ENCODE assay signal across 25 cellular contexts in the genomic region with DNA sequence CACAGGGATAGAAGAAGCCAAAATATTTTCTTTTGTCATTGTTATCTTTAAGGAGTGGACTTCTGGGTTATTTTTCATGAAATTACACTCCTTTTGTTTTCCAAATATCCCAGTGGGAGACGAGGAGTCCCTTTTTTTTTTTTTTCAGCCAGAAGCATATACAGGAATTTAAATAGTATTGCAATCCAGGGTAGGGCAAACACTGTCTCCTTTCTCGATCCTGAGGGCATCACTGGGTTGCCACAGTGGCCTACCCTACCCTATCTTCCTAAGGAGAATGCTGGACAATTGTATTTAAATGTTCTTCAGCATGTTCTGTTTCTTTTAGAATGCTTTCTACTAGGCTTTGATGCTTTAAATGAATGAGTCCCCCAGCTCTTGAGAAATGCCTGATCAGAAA.
"Had no signal": no experiment of that assay in that cellular context is flagged by ENCODE, and none has a peak within 500 bp of the region (broad histone marks: within the 10 kb centered on the region; RNA-seq: fewer than 3 reads in every experiment).

No MANE protein-coding gene starts in this region.

- H3K27me3 Mint-ChIP-seq: activated B cell treated with CpG ODN at 0.5 μM for 24 hours; activated CD4-positive, alpha-beta T cell treated with anti-CD3 and anti-CD28 coated beads, Interleukin-2, amount 10 ng/mL, durations not matched to agents 24 days and 14 days; activated CD8-positive, alpha-beta memory T cell treated with anti-CD3 and anti-CD28 coated beads, Interleukin-2, amount 10 ng/mL, durations not matched to agents 7 days and 5 days; activated naive CD8-positive, alpha-beta T cell; activated T-cell treated with anti-CD3 and anti-CD28 coated beads, Interleukin-2, amount 50 U/mL, for 24 hours; brain had no signal

- H3K4me1 ChIP-seq: Peyer's patch, SJCRH30 had no signal

- H3K9me3 ChIP-seq: Peyer's patch, SJCRH30 had no signal

- H3K36me3 Mint-ChIP-seq: activated CD8-positive, alpha-beta memory T cell treated with anti-CD3 and anti-CD28 coated beads, Interleukin-2, amount 10 ng/mL, durations not matched to agents 7 days and 5 days had no signal

- H3K4me3 ChIP-seq: Peyer's patch, SJCRH30 had no signal

- H3K27ac Mint-ChIP-seq: activated B cell treated with CpG ODN at 0.5 μM for 24 hours; activated CD4-positive, alpha-beta T cell treated with anti-CD3 and anti-CD28 coated beads, Interleukin-2, amount 10 ng/mL, durations not matched to agents 24 days and 14 days; activated CD8-positive, alpha-beta memory T cell treated with anti-CD3 and anti-CD28 coated beads, Interleukin-2, amount 10 ng/mL, durations not matched to agents 7 days and 5 days; activated naive CD4-positive, alpha-beta T cell treated with anti-CD3 and anti-CD28 coated beads for 36 hours; activated naive CD8-positive, alpha-beta T cell; activated T-cell treated with anti-CD3 and anti-CD28 coated beads, Interleukin-2, amount 50 U/mL, for 24 hours; activated T-helper 1 cell treated with anti-CD3 and anti-CD28 coated beads, Interleukin-12 subunit alpha, Interleukin-12 subunit beta, Interleukin-2, Interleukin-4 antibody, amounts not matched to agents 30 ng/mL and 10 ng/mL and 1 ng/mL, durations not matched to agents 14 hours and 24 hours and 36 hours had no signal

- H3K4me3 Mint-ChIP-seq: activated B cell treated with CpG ODN at 0.5 μM for 24 hours; activated CD4-positive, alpha-beta T cell treated with anti-CD3 and anti-CD28 coated beads, Interleukin-2, amount 10 ng/mL, durations not matched to agents 24 days and 14 days; activated CD8-positive, alpha-beta memory T cell treated with anti-CD3 and anti-CD28 coated beads, Interleukin-2, amount 10 ng/mL, durations not matched to agents 7 days and 5 days; activated naive CD4-positive, alpha-beta T cell treated with anti-CD3 and anti-CD28 coated beads for 36 hours; activated naive CD8-positive, alpha-beta T cell; activated T-cell treated with anti-CD3 and anti-CD28 coated beads, Interleukin-2, amount 50 U/mL, for 24 hours; activated T-helper 1 cell treated with anti-CD3 and anti-CD28 coated beads, Interleukin-12 subunit alpha, Interleukin-12 subunit beta, Interleukin-2, Interleukin-4 antibody, amounts not matched to agents 30 ng/mL and 10 ng/mL and 1 ng/mL, durations not matched to agents 14 hours and 24 hours and 36 hours; brain had no signal

- DNase-seq: activated B cell treated with CpG ODN at 0.5 μM for 24 hours; activated CD4-positive, alpha-beta T cell treated with anti-CD3 and anti-CD28 coated beads for 1 hour; activated CD4-positive, alpha-beta T cell treated with anti-CD3 and anti-CD28 coated beads, Interleukin-2, amount 10 ng/mL, durations not matched to agents 24 days and 14 days; activated CD4-positive, alpha-beta T cell treated with anti-CD3 and anti-CD28 coated beads, Interleukin-2, amount 50 U/mL, for 48 hours; activated CD8-positive, alpha-beta memory T cell treated with anti-CD3 and anti-CD28 coated beads, Interleukin-2, amount 10 ng/mL, durations not matched to agents 7 days and 5 days; activated gamma-delta T cell; activated naive CD4-positive, alpha-beta T cell treated with anti-CD3 and anti-CD28 coated beads for 36 hours; activated T-cell treated with anti-CD3 and anti-CD28 coated beads, Interleukin-2, amount 50 U/mL, for 24 hours; amygdala; Kasumi-1; NCI-H1048; NCI-H146; NCI-H187 treated with DMSO at 0.1 percent for 48 hours; NCI-H2081 treated with DMSO at 0.1 percent for 48 hours; NCI-H446; NCI-H524; Peyer's patch; Right ventricle myocardium superior; SJCRH30; SW 1271 had no signal

- H3K9me3 Mint-ChIP-seq: activated B cell treated with CpG ODN at 0.5 μM for 24 hours; activated CD4-positive, alpha-beta T cell treated with anti-CD3 and anti-CD28 coated beads, Interleukin-2, amount 10 ng/mL, durations not matched to agents 24 days and 14 days; activated naive CD4-positive, alpha-beta T cell treated with anti-CD3 and anti-CD28 coated beads for 36 hours; activated T-cell treated with anti-CD3 and anti-CD28 coated beads, Interleukin-2, amount 50 U/mL, for 24 hours; activated T-helper 1 cell treated with anti-CD3 and anti-CD28 coated beads, Interleukin-12 subunit alpha, Interleukin-12 subunit beta, Interleukin-2, Interleukin-4 antibody, amounts not matched to agents 30 ng/mL and 10 ng/mL and 1 ng/mL, durations not matched to agents 14 hours and 24 hours and 36 hours; brain had no signal

- H3K4me1 Mint-ChIP-seq: activated B cell treated with CpG ODN at 0.5 μM for 24 hours; activated CD4-positive, alpha-beta T cell treated with anti-CD3 and anti-CD28 coated beads, Interleukin-2, amount 10 ng/mL, durations not matched to agents 24 days and 14 days; activated CD8-positive, alpha-beta memory T cell treated with anti-CD3 and anti-CD28 coated beads, Interleukin-2, amount 10 ng/mL, durations not matched to agents 7 days and 5 days had no signal

- ATAC-seq: activated CD8-positive, alpha-beta memory T cell treated with anti-CD3 and anti-CD28 coated beads, Interleukin-2, amount 10 ng/mL, durations not matched to agents 7 days and 5 days; SK-N-SH treated with all-trans-retinoic acid at 6 μM for 48 hours had no signal

- H3K27ac ChIP-seq: Peyer's patch, RWPE1, SJCRH30 had no signal

- H3K27me3 ChIP-seq: Peyer's patch, SJCRH30 had no signal
